ENCODE assay signal across 38 cellular contexts in genomic region chr16:55917373-55917919, GRCh38. TPM values are rescaled to one million over a fixed set of nuclear protein-coding genes. Genes with fewer than 3 reads are reported as not detected.
"Had no signal": no experiment of that assay in that cellular context is flagged by ENCODE, and none has a peak within 500 bp of the region (broad histone marks: within the 10 kb centered on the region; RNA-seq: fewer than 3 reads in every experiment).

No MANE protein-coding gene starts in this region.

- H3K9me3 ChIP-seq: adrenal gland had no signal

- DNase-seq: activated B cell treated with CpG ODN at 0.5 μM for 24 hours; activated CD4-positive, alpha-beta memory T cell treated with anti-CD3 and anti-CD28 coated beads for 36 hours; activated CD4-positive, alpha-beta T cell treated with anti-CD3 and anti-CD28 coated beads for 4 hours; activated CD4-positive, alpha-beta T cell treated with anti-CD3 and anti-CD28 coated beads, Interleukin-2, amount 10 ng/mL, durations not matched to agents 24 days and 14 days; activated CD4-positive, alpha-beta T cell treated with anti-CD3 and anti-CD28 coated beads, Interleukin-2, amount 50 U/mL, for 1 hour; activated CD4-positive, alpha-beta T cell treated with anti-CD3 and anti-CD28 coated beads, Interleukin-2, amount 50 U/mL, for 4 hours; activated CD4-positive, CD25-positive, alpha-beta regulatory T cell treated with anti-CD3 and anti-CD28 coated beads, Interleukin-2, amount 50 U/mL, for 72 hours; activated CD8-positive, alpha-beta memory T cell treated with anti-CD3 and anti-CD28 coated beads, Interleukin-2, amount 50 U/mL, for 4 hours; activated CD8-positive, alpha-beta T cell treated with anti-CD3 and anti-CD28 coated beads for 36 hours; activated effector memory CD4-positive, alpha-beta T cell treated with anti-CD3 and anti-CD28 coated beads, Interleukin-2, amount 50 U/mL, for 16 hours; activated gamma-delta T cell treated with Interleukin-2 at 50 U/mL for 16 hours; activated naive CD4-positive, alpha-beta T cell; activated naive CD4-positive, alpha-beta T cell treated with anti-CD3 and anti-CD28 coated beads for 36 hours; activated naive CD4-positive, alpha-beta T cell treated with anti-CD3 and anti-CD28 coated beads, Interleukin-2, amount 50 U/mL, for 16 hours; activated naive CD8-positive, alpha-beta T cell treated with anti-CD3 and anti-CD28 coated beads for 36 hours; activated T-cell treated with anti-CD3 and anti-CD28 coated beads for 4 hours; activated T-cell treated with anti-CD3 and anti-CD28 coated beads, Interleukin-2, amount 50 U/mL, for 1 hour; activated T-cell treated with anti-CD3 and anti-CD28 coated beads, Interleukin-2, amount 50 U/mL, for 4 hours; activated T-cell treated with anti-CD3 and anti-CD28 coated beads, Interleukin-2, amount 50 U/mL, for 72 hours; adrenal gland; amniotic stem cell; aorta; body of pancreas; brain microvascular endothelial cell; central memory CD4-positive, alpha-beta T cell; T-helper 1 cell; T-helper 2 cell; T-helper 9 cell had no signal

- H3K4me1 Mint-ChIP-seq: activated B cell treated with CpG ODN at 0.5 μM for 24 hours; activated CD4-positive, alpha-beta T cell treated with anti-CD3 and anti-CD28 coated beads, Interleukin-2, amount 10 ng/mL, durations not matched to agents 24 days and 14 days; activated naive CD8-positive, alpha-beta T cell treated with anti-CD3 and anti-CD28 coated beads for 36 hours; activated T-helper 17 cell treated with anti-CD3 and anti-CD28 coated beads, Interleukin-2, amount 50 U/mL, for 72 hours had no signal

- H3K36me3 ChIP-seq: adrenal gland, brain microvascular endothelial cell, breast epithelium had no signal

- H3K27ac ChIP-seq: adrenal gland, body of pancreas, brain microvascular endothelial cell, breast epithelium, VCaP had no signal

- H3K36me3 Mint-ChIP-seq: activated CD4-positive, alpha-beta memory T cell treated with anti-CD3 and anti-CD28 coated beads for 36 hours; activated naive CD8-positive, alpha-beta T cell treated with anti-CD3 and anti-CD28 coated beads for 36 hours had no signal

- H3K4me3 Mint-ChIP-seq: activated B cell treated with CpG ODN at 0.5 μM for 24 hours; activated CD4-positive, alpha-beta memory T cell treated with anti-CD3 and anti-CD28 coated beads for 36 hours; activated CD4-positive, alpha-beta T cell treated with anti-CD3 and anti-CD28 coated beads, Interleukin-2, amount 10 ng/mL, durations not matched to agents 24 days and 14 days; activated CD8-positive, alpha-beta T cell treated with anti-CD3 and anti-CD28 coated beads for 36 hours; activated naive CD4-positive, alpha-beta T cell treated with anti-CD3 and anti-CD28 coated beads for 36 hours; activated naive CD8-positive, alpha-beta T cell treated with anti-CD3 and anti-CD28 coated beads for 36 hours; activated T-cell treated with anti-CD3 and anti-CD28 coated beads, Interleukin-2, amount 50 U/mL, for 4 hours; activated T-cell treated with anti-CD3 and anti-CD28 coated beads, Interleukin-2, amount 50 U/mL, for 72 hours; activated T-helper 1 cell treated with anti-CD3 and anti-CD28 coated beads, Interleukin-12 subunit alpha, Interleukin-12 subunit beta, Interleukin-2, Interleukin-4 antibody, amounts not matched to agents 30 ng/mL and 10 ng/mL and 1 ng/mL, durations not matched to agents 14 hours and 24 hours and 36 hours; activated T-helper 17 cell treated with anti-CD3 and anti-CD28 coated beads, Interleukin-2, amount 50 U/mL, for 72 hours; T-helper 1 cell treated with Interleukin-12 subunit alpha and Interleukin-12 subunit beta and Interleukin-4 antibody, amounts not matched to agents 30 μg/mL and 1 μg/mL, for 36 hours; T-helper 2 cell treated with Interferon-gamma antibody and Interleukin-4, amounts not matched to agents 5 μg/mL and 100 μg/mL, for 36 hours had no signal

- H3K9me3 Mint-ChIP-seq: activated CD4-positive, alpha-beta T cell treated with anti-CD3 and anti-CD28 coated beads, Interleukin-2, amount 10 ng/mL, durations not matched to agents 24 days and 14 days; activated CD8-positive, alpha-beta T cell treated with anti-CD3 and anti-CD28 coated beads for 36 hours; activated naive CD4-positive, alpha-beta T cell treated with anti-CD3 and anti-CD28 coated beads for 36 hours; activated T-helper 1 cell treated with anti-CD3 and anti-CD28 coated beads, Interleukin-12 subunit alpha, Interleukin-12 subunit beta, Interleukin-2, Interleukin-4 antibody, amounts not matched to agents 30 ng/mL and 10 ng/mL and 1 ng/mL, durations not matched to agents 14 hours and 24 hours and 36 hours; T-helper 1 cell treated with Interleukin-12 subunit alpha and Interleukin-12 subunit beta and Interleukin-4 antibody, amounts not matched to agents 30 μg/mL and 1 μg/mL, for 36 hours; T-helper 2 cell treated with Interferon-gamma antibody and Interleukin-4, amounts not matched to agents 5 μg/mL and 100 μg/mL, for 36 hours had no signal

- H3K27ac Mint-ChIP-seq: activated B cell treated with CpG ODN at 0.5 μM for 24 hours; activated CD4-positive, alpha-beta memory T cell treated with anti-CD3 and anti-CD28 coated beads for 36 hours; activated CD4-positive, alpha-beta T cell treated with anti-CD3 and anti-CD28 coated beads, Interleukin-2, amount 10 ng/mL, durations not matched to agents 24 days and 14 days; activated CD8-positive, alpha-beta T cell treated with anti-CD3 and anti-CD28 coated beads for 36 hours; activated naive CD4-positive, alpha-beta T cell treated with anti-CD3 and anti-CD28 coated beads for 36 hours; activated naive CD8-positive, alpha-beta T cell treated with anti-CD3 and anti-CD28 coated beads for 36 hours; activated T-cell treated with anti-CD3 and anti-CD28 coated beads, Interleukin-2, amount 50 U/mL, for 72 hours; activated T-helper 1 cell treated with anti-CD3 and anti-CD28 coated beads, Interleukin-12 subunit alpha, Interleukin-12 subunit beta, Interleukin-2, Interleukin-4 antibody, amounts not matched to agents 30 ng/mL and 10 ng/mL and 1 ng/mL, durations not matched to agents 14 hours and 24 hours and 36 hours; activated T-helper 17 cell treated with anti-CD3 and anti-CD28 coated beads, Interleukin-2, amount 50 U/mL, for 72 hours; T-helper 1 cell treated with Interleukin-12 subunit alpha and Interleukin-12 subunit beta and Interleukin-4 antibody, amounts not matched to agents 30 μg/mL and 1 μg/mL, for 36 hours; T-helper 2 cell treated with Interferon-gamma antibody and Interleukin-4, amounts not matched to agents 5 μg/mL and 100 μg/mL, for 36 hours had no signal

- H3K4me1 ChIP-seq: adrenal gland, body of pancreas, breast epithelium had no signal

- H3K4me3 ChIP-seq: adrenal gland, body of pancreas, breast epithelium had no signal

- ATAC-seq: activated CD8-positive, alpha-beta T cell treated with anti-CD3 and anti-CD28 coated beads for 36 hours; activated naive CD4-positive, alpha-beta T cell treated with anti-CD3 and anti-CD28 coated beads, Interleukin-2, amount 50 U/mL, for 72 hours; activated T-cell treated with anti-CD3 and anti-CD28 coated beads, Interleukin-2, amount 50 U/mL, for 4 hours; activated T-cell treated with anti-CD3 and anti-CD28 coated beads, Interleukin-2, amount 50 U/mL, for 72 hours; activated T-helper 17 cell treated with anti-CD3 and anti-CD28 coated beads, Interleukin-2, amount 50 U/mL, for 72 hours; body of pancreas had no signal

- H3K27me3 ChIP-seq: adrenal gland, body of pancreas, brain microvascular endothelial cell, breast epithelium had no signal

RNA-seq across cellular contexts. Expression of gene CES5A, which starts 42.3 kb away (rescaled TPM):
- total RNA-seq: activated B cell treated with CpG ODN at 0.5 μM for 24 hours; activated CD4-positive, alpha-beta memory T cell treated with anti-CD3 and anti-CD28 coated beads for 36 hours; activated CD4-positive, alpha-beta T cell treated with anti-CD3 and anti-CD28 coated beads, Interleukin-2, amount 10 ng/mL, durations not matched to agents 24 days and 14 days; activated CD8-positive, alpha-beta memory T cell treated with anti-CD3 and anti-CD28 coated beads for 36 hours; activated CD8-positive, alpha-beta T cell treated with anti-CD3 and anti-CD28 coated beads for 36 hours; activated naive CD4-positive, alpha-beta T cell treated with anti-CD3 and anti-CD28 coated beads for 36 hours; activated naive CD4-positive, alpha-beta T cell treated with anti-CD3 and anti-CD28 coated beads, Interleukin-2, amount 50 U/mL, for 72 hours; activated naive CD8-positive, alpha-beta T cell treated with anti-CD3 and anti-CD28 coated beads for 36 hours; activated T-cell treated with anti-CD3 and anti-CD28 coated beads, Interleukin-2, amount 50 U/mL, for 4 hours; activated T-cell treated with anti-CD3 and anti-CD28 coated beads, Interleukin-2, amount 50 U/mL, for 72 hours; activated T-helper 1 cell treated with anti-CD3 and anti-CD28 coated beads, Interleukin-12 subunit alpha, Interleukin-12 subunit beta, Interleukin-2, Interleukin-4 antibody, amounts not matched to agents 30 ng/mL and 10 ng/mL and 1 ng/mL, durations not matched to agents 14 hours and 24 hours and 36 hours; activated T-helper 17 cell treated with anti-CD3 and anti-CD28 coated beads, Interleukin-2, amount 50 U/mL, for 72 hours; aorta; astrocyte; body of pancreas; breast epithelium; cardiac septum had no signal
- polyA plus RNA-seq: aorta had no signal
